14 cellular contexts compared by ENCODE assay signal in genomic region chr19:52722062-52723005, GRCh38. TPM values are rescaled to one million over a fixed set of nuclear protein-coding genes. Genes with fewer than 3 reads are reported as not detected.
A peak's percentile ranks its signal among the peaks of the same experiment; 100 is the strongest.
DNase-seq lines count a peak whose midpoint lies in the region; TF ChIP-seq lines count a peak whose summit lies in the region.
"Had no signal": no experiment of that assay in that cellular context is flagged by ENCODE, and none has a peak within 500 bp of the region (broad histone marks: within the 10 kb centered on the region; RNA-seq: fewer than 3 reads in every experiment).

No MANE protein-coding gene starts in this region.

- no peak overlapping the region for H3K4me3 ChIP-seq in foreskin fibroblast (ENCODE audit: low read depth in 1 of 2, low read length in 2 of 2)
- H3K4me3 ChIP-seq in effector memory CD4-positive, alpha-beta T cell (ENCODE audit: insufficient read depth, low read depth, low read length, poor library complexity, severe bottlenecking): no peak overlapping the region
- H3K4me3 ChIP-seq: A549, pancreas had no signal

- H3K9me3 ChIP-seq in effector memory CD4-positive, alpha-beta T cell (ENCODE audit: control insufficient read depth, low read length): no peaks in the 10 kb centered on the region
- H3K9me3 ChIP-seq: pancreas had no signal

- no peaks in the 10 kb centered on the region for H3K4me1 ChIP-seq in effector memory CD4-positive, alpha-beta T cell (ENCODE audit: control insufficient read depth, insufficient read depth, low read length, poor library complexity, severe bottlenecking)
- H3K4me1 ChIP-seq: A549, pancreas had no signal

- peaks cover 33% of the 10 kb centered on the region for H3K36me3 ChIP-seq in effector memory CD4-positive, alpha-beta T cell (ENCODE audit: control insufficient read depth, insufficient read depth, low read length)
- H3K36me3 ChIP-seq: pancreas had no signal

- no peaks in the 10 kb centered on the region for H3K27me3 ChIP-seq in effector memory CD4-positive, alpha-beta T cell (replicated peaks; ENCODE audit: control insufficient read depth, insufficient read depth, low read length, poor library complexity, severe bottlenecking)
- H3K27me3 ChIP-seq: pancreas had no signal

- DNase-seq in 8988T: peak; percentile 23
- peak; percentile 80 for DNase-seq in HPDE6-E6E7 (ENCODE audit: extremely low spot score)
- DNase-seq in amniotic stem cell (lab: John Stamatoyannopoulos, UW): peak; percentile 77
- peak; percentile 86 to 95 for DNase-seq in foreskin fibroblast
- DNase-seq in SK-N-DZ (ENCODE audit: low spot score): no peak
- no peak for DNase-seq in nucleus accumbens (lab: John Stamatoyannopoulos, UW)
- no peak for DNase-seq in NCI-H2081 treated with DMSO at 0.1 percent for 48 hours (lab: John Stamatoyannopoulos, UW)
- DNase-seq in effector memory CD4-positive, alpha-beta T cell: no peak
- DNase-seq: activated CD8-positive, alpha-beta T cell treated with anti-CD3 and anti-CD28 coated beads, Interleukin-2, amount 10 ng/mL, durations not matched to agents 7 days and 5 days; left ventricle myocardium superior; NCI-H146; NK-92 treated with Interleukin-12 subunit alpha and Interleukin-12 subunit beta, amount 100 ng/mL, for 24 hours; pancreas had no signal

- TF ChIP-seq CTCF in foreskin fibroblast (IDR thresholded peaks at IDR 0.05; ENCODE audit: low read depth, low read length): no peak

- no peak overlapping the region for H3K27ac ChIP-seq in effector memory CD4-positive, alpha-beta T cell (ENCODE audit: insufficient read depth, low read length, poor library complexity, severe bottlenecking)
- H3K27ac ChIP-seq: A549, pancreas had no signal

RNA-seq across cellular contexts. Expression of gene ZNF611, which starts 12.5 kb away (rescaled TPM):
- polyA plus RNA-seq in SK-N-DZ (2014; cell fraction: cytosol; rRNA removed): 6.5 and 9.1 TPM in 2 replicates
- 4.4 and 5.1 TPM in 2 replicates for polyA plus RNA-seq in SK-N-DZ (2014; cell fraction: nucleus; rRNA removed)

Comparison
In these comparisons a context has a peak if more than half of its experiments do, and no peak if none do; other contexts are left out.
1. DNase-seq: peak in 8988T (single experiment), HPDE6-E6E7 (single experiment), amniotic stem cell (single experiment) and foreskin fibroblast (2 of 2); none in SK-N-DZ (single experiment), nucleus accumbens (0 of 56), NCI-H2081 treated with DMSO at 0.1 percent for 48 hours (single experiment) and effector memory CD4-positive, alpha-beta T cell (0 of 3).